In genomic region chrX:130771230-130771629, GRCh38 we compare ENCODE assay signal across 1 cellular context.
TF ChIP-seq lines count a peak whose summit lies in the region.

No MANE protein-coding gene starts in this region.

TF ChIP-seq in SK-N-SH, 30 proteins besides CTCF, POLR2A, EP300 and RAD21 (continued from another document):
- TF ChIP-seq GABPA (IDR thresholded peaks at IDR 0.05; ENCODE audit: low read depth) = no peak
- no peak for TF ChIP-seq NFIC (IDR thresholded peaks at IDR 0.05; ENCODE audit: borderline replicate concordance)
- no peak for TF ChIP-seq NRF1 (IDR thresholded peaks at IDR 0.05; ENCODE audit: low read depth, low read length)
- no peak for TF ChIP-seq PBX3 (IDR thresholded peaks at IDR 0.05)
- TF ChIP-seq SMC3 (IDR thresholded peaks at IDR 0.05; ENCODE audit: low read depth, low read length) = no peak
- TF ChIP-seq MAX (IDR thresholded peaks at IDR 0.05; ENCODE audit: low read depth) = no peak
- TF ChIP-seq TCF12 (IDR thresholded peaks at IDR 0.05) = peak; percentile 13; the same call in 1 of the 2 replicates
